Comparison of ENCODE assay signal across 9 cellular contexts in the genomic region with DNA sequence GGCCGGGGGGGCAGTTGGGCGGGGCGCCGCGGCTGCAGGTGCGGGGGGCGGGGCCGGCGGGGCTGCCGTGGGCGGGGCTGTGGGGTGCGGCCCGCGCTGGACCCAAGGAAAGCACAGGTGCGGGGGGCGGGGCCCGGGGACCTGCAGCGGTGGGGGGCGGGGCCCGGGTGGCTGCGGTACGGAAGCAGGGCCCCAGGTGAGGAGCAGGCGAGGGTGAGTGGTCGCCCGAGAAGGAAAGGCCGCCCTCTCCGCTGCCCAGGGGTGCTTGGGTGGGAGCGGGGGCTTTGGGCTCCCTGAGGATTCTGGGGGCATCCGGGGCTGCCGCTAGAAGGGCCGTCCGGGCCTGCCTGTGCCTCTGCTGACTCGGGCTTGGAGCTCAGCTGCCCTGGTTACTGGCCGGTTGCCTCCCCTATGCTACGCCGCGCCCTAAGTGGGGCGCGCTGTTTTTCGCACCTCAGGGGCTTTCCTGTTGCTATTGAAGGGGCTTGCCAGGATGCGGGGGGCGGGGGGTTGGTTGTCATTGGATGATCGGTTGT. TPM values are rescaled to one million over a fixed set of nuclear protein-coding genes. Genes with fewer than 3 reads are reported as not detected.
DNase-seq lines count a peak whose midpoint lies in the region; ATAC-seq, FAIRE-seq and TF ChIP-seq lines count a peak whose summit lies in the region.
"Had no signal": no experiment of that assay in that cellular context is flagged by ENCODE, and none has a peak within 500 bp of the region (broad histone marks: within the 10 kb centered on the region; RNA-seq: fewer than 3 reads in every experiment).

No MANE protein-coding gene starts in this region.

- H3K9ac ChIP-seq in iPS-20b (ENCODE audit: low read depth, low read length) = peak overlapping the region; percentile 45; the same call in 1 of the 2 replicates

- H3K4me2 ChIP-seq in A549 = peak overlapping the region; percentile 78

- TF ChIP-seq POLR2A in A549 (IDR thresholded peaks at IDR 0.05; ENCODE audit: low read length) = no peak

- 56% methylated on average over 21 of the region's 43 CpGs for WGBS in A549 (ENCODE audit: missing lambda C conversion rate)

- no peak for TF ChIP-seq EP300 in A549 (IDR thresholded peaks at IDR 0.05)

- TF ChIP-seq RAD21 in A549 (conservative IDR thresholded peaks at IDR 0.05 in 1 of 2, IDR thresholded peaks at IDR 0.05 in 1 of 2) = no peak

- TF ChIP-seq CTCF in A549 (IDR thresholded peaks at IDR 0.05) = no peak
- TF ChIP-seq CTCF in astrocyte of the cerebellum (IDR thresholded peaks at IDR 0.05; ENCODE audit: low read depth, low read length, missing control alignments) = no peak
- no peak for TF ChIP-seq CTCF in GM10248 (IDR thresholded peaks at IDR 0.05; ENCODE audit: control extremely low read depth, extremely low read depth, low read depth, missing control alignments)

- H3K9me3 ChIP-seq in A549 (no peaks in the 10 kb centered on the region; the same call in 2 of the 3 replicates), iPS-20b (ENCODE audit: insufficient read depth, low read depth, low read length) (no peaks in the 10 kb centered on the region)

- in situ Hi-C loops in astrocyte of the cerebellum (cut with HindIII; ENCODE audit: low sequenced_read_pairs) = no loop called here

- peaks cover 38% of the 10 kb centered on the region for H3K27me3 ChIP-seq in iPS-20b (ENCODE audit: insufficient read depth, low read length)

- POLR2A ChIA-PET in A549 (lab: Yijun Ruan, JAX) (interaction anchor here (0.6 to 1.4 kb wide), 4 partner anchors 12 to 481 kb away, joined by 3 to 5 read pairs (median 4); a partner anchor contains a TSS), GM10248 (lab: Yijun Ruan, JAX) (interaction anchor here (1.4 kb wide), 1 partner anchor 535 kb away, joined by 4 read pairs; a partner anchor contains a TSS)

- DNase-seq in A549 (ENCODE audit: low read depth in 1 of 2, low spot score in 1 of 2) (peak in 1 of 2 experiments; percentile 33), NCI-H69 (lab: John Stamatoyannopoulos, UW) (peak; percentile 94), astrocyte of the cerebellum (ENCODE audit: low read depth) (no peak), GM10248 (ENCODE audit: extremely low spot score) (no peak)
- peak; percentile 1 to 15 for DNase-seq in stimulated activated CD4-positive, alpha-beta T cell treated with anti-CD3 and anti-CD28 coated beads, Interleukin-4, amount 100 ng/mL, for 48 hours (ENCODE audit: low read depth in 2 of 2)

- H3K4me1 ChIP-seq in A549 = peaks cover 7% of the 10 kb centered on the region; the same call in 2 of the 3 replicates
- peaks cover 14% of the 10 kb centered on the region for H3K4me1 ChIP-seq in iPS-20b (ENCODE audit: insufficient read depth, low read length)

- H3K27ac ChIP-seq in A549 = peak overlapping the region; percentile 68 to 95; a peak in 4 of 6 replicates
- no peak overlapping the region for H3K27ac ChIP-seq in iPS-20b (ENCODE audit: low read length)

- CTCF ChIA-PET in A549 (lab: Yijun Ruan, JAX) = interaction anchor here (2.4 kb wide), 1 partner anchor 12 kb away, joined by 10 read pairs; no protein-coding TSS in a partner anchor
- CTCF ChIA-PET in GM10248 (lab: Yijun Ruan, JAX) = interaction anchor here (1.4 kb wide), 1 partner anchor 285 kb away, joined by 3 read pairs; no protein-coding TSS in a partner anchor

- no peaks in the 10 kb centered on the region for H3K36me3 ChIP-seq in iPS-20b (ENCODE audit: insufficient read depth, low read depth, low read length)

- H3K4me3 ChIP-seq in A549 = peak overlapping the region; percentile 52
- H3K4me3 ChIP-seq in astrocyte of the cerebellum (ENCODE audit: low read depth, low read length) = peak overlapping the region; percentile 36
- H3K4me3 ChIP-seq in iPS-20b (ENCODE audit: low read length) = peak overlapping the region; percentile 77

- ATAC-seq in A549 = peak in 1 of 2 experiments; percentile 6; a peak in 1 of 6 replicates
- peak; percentile 5 for ATAC-seq in GM21529 (IDR thresholded peaks at IDR 0.05; ENCODE audit: unreplicated experiment)
- ATAC-seq in HG02623 (IDR thresholded peaks at IDR 0.05; ENCODE audit: unreplicated experiment) = no peak

- no peak for FAIRE-seq in A549 (lab: Jason Lieb, UNC)
- FAIRE-seq: endometrium had no signal

TF ChIP-seq in A549, 52 proteins besides CTCF, POLR2A, EP300 and RAD21:
- no peak for TF ChIP-seq ZSCAN20 (CRISPR knock-in tag; IDR thresholded peaks at IDR 0.05)
- no peak for TF ChIP-seq BHLHE40 (IDR thresholded peaks at IDR 0.05; ENCODE audit: low read depth, low read length)
- TF ChIP-seq JUNB (IDR thresholded peaks at IDR 0.05) = no peak
- TF ChIP-seq ZC3H11A (IDR thresholded peaks at IDR 0.05) = no peak
- no peak for TF ChIP-seq ESRRA (IDR thresholded peaks at IDR 0.05; ENCODE audit: borderline replicate concordance, low read length)
- no peak for TF ChIP-seq TP53 (CRISPR knock-in tag; IDR thresholded peaks at IDR 0.05)
- TF ChIP-seq, protein P1, sequence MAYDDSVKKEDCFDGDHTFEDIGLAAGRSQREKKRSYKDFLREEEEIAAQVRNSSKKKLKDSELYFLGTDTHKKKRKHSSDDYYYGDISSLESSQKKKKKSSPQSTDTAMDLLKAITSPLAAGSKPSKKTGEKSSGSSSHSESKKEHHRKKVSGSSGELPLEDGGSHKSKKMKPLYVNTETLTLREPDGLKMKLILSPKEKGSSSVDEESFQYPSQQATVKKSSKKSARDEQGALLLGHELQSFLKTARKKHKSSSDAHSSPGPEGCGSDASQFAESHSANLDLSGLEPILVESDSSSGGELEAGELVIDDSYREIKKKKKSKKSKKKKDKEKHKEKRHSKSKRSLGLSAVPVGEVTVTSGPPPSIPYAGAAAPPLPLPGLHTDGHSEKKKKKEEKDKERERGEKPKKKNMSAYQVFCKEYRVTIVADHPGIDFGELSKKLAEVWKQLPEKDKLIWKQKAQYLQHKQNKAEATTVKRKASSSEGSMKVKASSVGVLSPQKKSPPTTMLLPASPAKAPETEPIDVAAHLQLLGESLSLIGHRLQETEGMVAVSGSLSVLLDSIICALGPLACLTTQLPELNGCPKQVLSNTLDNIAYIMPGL (CRISPR knock-in tag; IDR thresholded peaks at IDR 0.05; ENCODE audit: borderline replicate concordance) = no peak
- no peak for TF ChIP-seq HOXB5 (CRISPR knock-in tag; IDR thresholded peaks at IDR 0.05)
- TF ChIP-seq KDM1A (IDR thresholded peaks at IDR 0.05; ENCODE audit: low read depth) = no peak
- TF ChIP-seq RARB (CRISPR knock-in tag; IDR thresholded peaks at IDR 0.05) = no peak
- TF ChIP-seq CHD2 (IDR thresholded peaks at IDR 0.05; ENCODE audit: low read length, partially characterized antibody) = no peak
- no peak for TF ChIP-seq KDM5A (IDR thresholded peaks at IDR 0.05)
- TF ChIP-seq NFE2L2 (conservative IDR thresholded peaks at IDR 0.05; ENCODE audit: low read length) = no peak
- TF ChIP-seq, protein P2, sequence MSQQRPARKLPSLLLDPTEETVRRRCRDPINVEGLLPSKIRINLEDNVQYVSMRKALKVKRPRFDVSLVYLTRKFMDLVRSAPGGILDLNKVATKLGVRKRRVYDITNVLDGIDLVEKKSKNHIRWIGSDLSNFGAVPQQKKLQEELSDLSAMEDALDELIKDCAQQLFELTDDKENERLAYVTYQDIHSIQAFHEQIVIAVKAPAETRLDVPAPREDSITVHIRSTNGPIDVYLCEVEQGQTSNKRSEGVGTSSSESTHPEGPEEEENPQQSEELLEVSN (IDR thresholded peaks at IDR 0.05; ENCODE audit: borderline replicate concordance, low read depth) = no peak
- TF ChIP-seq CBX2 (IDR thresholded peaks at IDR 0.05; ENCODE audit: borderline replicate concordance, low read depth) = no peak
- no peak for TF ChIP-seq MAZ (IDR thresholded peaks at IDR 0.05; ENCODE audit: borderline replicate concordance, low read depth, low read length)
- no peak for TF ChIP-seq ZFP36 (IDR thresholded peaks at IDR 0.05; ENCODE audit: borderline replicate concordance, partially characterized antibody)
- TF ChIP-seq HOXB13 (CRISPR knock-in tag; IDR thresholded peaks at IDR 0.05; ENCODE audit: low read depth) = no peak
- TF ChIP-seq, protein P3, sequence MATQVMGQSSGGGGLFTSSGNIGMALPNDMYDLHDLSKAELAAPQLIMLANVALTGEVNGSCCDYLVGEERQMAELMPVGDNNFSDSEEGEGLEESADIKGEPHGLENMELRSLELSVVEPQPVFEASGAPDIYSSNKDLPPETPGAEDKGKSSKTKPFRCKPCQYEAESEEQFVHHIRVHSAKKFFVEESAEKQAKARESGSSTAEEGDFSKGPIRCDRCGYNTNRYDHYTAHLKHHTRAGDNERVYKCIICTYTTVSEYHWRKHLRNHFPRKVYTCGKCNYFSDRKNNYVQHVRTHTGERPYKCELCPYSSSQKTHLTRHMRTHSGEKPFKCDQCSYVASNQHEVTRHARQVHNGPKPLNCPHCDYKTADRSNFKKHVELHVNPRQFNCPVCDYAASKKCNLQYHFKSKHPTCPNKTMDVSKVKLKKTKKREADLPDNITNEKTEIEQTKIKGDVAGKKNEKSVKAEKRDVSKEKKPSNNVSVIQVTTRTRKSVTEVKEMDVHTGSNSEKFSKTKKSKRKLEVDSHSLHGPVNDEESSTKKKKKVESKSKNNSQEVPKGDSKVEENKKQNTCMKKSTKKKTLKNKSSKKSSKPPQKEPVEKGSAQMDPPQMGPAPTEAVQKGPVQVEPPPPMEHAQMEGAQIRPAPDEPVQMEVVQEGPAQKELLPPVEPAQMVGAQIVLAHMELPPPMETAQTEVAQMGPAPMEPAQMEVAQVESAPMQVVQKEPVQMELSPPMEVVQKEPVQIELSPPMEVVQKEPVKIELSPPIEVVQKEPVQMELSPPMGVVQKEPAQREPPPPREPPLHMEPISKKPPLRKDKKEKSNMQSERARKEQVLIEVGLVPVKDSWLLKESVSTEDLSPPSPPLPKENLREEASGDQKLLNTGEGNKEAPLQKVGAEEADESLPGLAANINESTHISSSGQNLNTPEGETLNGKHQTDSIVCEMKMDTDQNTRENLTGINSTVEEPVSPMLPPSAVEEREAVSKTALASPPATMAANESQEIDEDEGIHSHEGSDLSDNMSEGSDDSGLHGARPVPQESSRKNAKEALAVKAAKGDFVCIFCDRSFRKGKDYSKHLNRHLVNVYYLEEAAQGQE (IDR thresholded peaks at IDR 0.05) = no peak
- no peak for TF ChIP-seq HDAC2 (IDR thresholded peaks at IDR 0.05)

RNA-seq across cellular contexts. Expression of a gene that starts 0.8 kb away (rescaled TPM):
- 7.9 and 8.1 TPM in 2 replicates for polyA plus RNA-seq in A549 (2011; rRNA removed)
- 2.9 and 4.2 TPM in 2 replicates for polyA plus RNA-seq in A549 (2012; cell fraction: cytosol; rRNA removed)
- 7.9 and 11.2 TPM in 2 replicates for polyA plus RNA-seq in A549 (2012; cell fraction: nucleus; rRNA removed)
- 3.0 to 5.0 TPM (median 3.9 TPM) in 3 replicates for polyA plus RNA-seq in A549 (2017; fragmentation: RNase III; extraction: RNeasy Plus Mini Kit Qiagen cat#74134 plus additional on column Dnase treatment)
- 8.8 and 11.4 TPM in 2 replicates for polyA minus RNA-seq in A549 (2011; rRNA and poly(A)+ RNA removed)

RNA-seq across cellular contexts. Expression of a gene that starts 54.9 kb away (rescaled TPM):
- 6.4 and 6.6 TPM in 2 replicates for polyA plus RNA-seq in A549 (2011; rRNA removed)
- 1.6 and 1.9 TPM in 2 replicates for polyA plus RNA-seq in A549 (2012; cell fraction: cytosol; rRNA removed)
- polyA plus RNA-seq in A549 (2012; cell fraction: nucleus; rRNA removed) = 1.6 and 2.5 TPM in 2 replicates
- polyA plus RNA-seq in A549 (2017; fragmentation: RNase III; extraction: RNeasy Plus Mini Kit Qiagen cat#74134 plus additional on column Dnase treatment) = 3.5 to 4.1 TPM (median 4.0 TPM) in 3 replicates
- polyA minus RNA-seq in A549 (2011; rRNA and poly(A)+ RNA removed) = 9.8 and 10.5 TPM in 2 replicates

Comparison
In these comparisons a context has a peak if more than half of its experiments do, and no peak if none do; other contexts are left out.
1. DNase-seq: peak in NCI-H69 (single experiment) and stimulated activated CD4-positive, alpha-beta T cell treated with anti-CD3 and anti-CD28 coated beads, Interleukin-4, amount 100 ng/mL, for 48 hours (2 of 2); none in astrocyte of the cerebellum (single experiment) and GM10248 (single experiment).
2. Peak in every context shown above with its lines, with median percentiles within 50 percentile points of each other: H3K4me3 ChIP-seq.